In the genomic region with DNA sequence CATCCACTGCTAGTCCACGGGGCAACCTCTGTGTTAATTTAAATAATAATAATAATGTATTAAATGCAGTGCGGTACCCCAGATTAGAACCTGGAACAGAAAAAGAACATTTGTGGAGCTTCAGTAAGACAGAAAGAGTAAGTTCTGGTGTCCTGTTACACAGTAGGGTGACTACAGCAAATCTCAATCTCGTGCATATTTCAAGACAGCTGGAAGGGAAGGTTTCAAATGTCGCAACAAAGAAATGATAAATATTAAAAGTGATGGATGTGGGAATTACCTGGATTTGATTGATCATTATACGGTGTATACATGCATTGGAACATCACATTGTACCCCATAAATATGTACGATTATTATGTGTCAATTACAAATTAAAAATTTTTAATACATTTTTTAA, we compare ENCODE assay signal across 20 cellular contexts. TPM values are rescaled to one million over a fixed set of nuclear protein-coding genes. Genes with fewer than 3 reads are reported as not detected.
DNase-seq lines count a peak whose midpoint lies in the region; ATAC-seq and TF ChIP-seq lines count a peak whose summit lies in the region.
"Had no signal": no experiment of that assay in that cellular context is flagged by ENCODE, and none has a peak within 500 bp of the region (broad histone marks: within the 10 kb centered on the region; RNA-seq: fewer than 3 reads in every experiment).

No MANE protein-coding gene starts in this region.

- no peak for DNase-seq in CD14-positive monocyte (ENCODE audit: low spot score)
- DNase-seq in IMR-90 = peak; percentile 37
- no peak for DNase-seq in activated B cell treated with CpG ODN at 0.5 μM for 24 hours
- no peak for DNase-seq in naive thymus-derived CD8-positive, alpha-beta T cell
- DNase-seq in NCI-H146 treated with DMSO at 0.1 percent for 48 hours (lab: John Stamatoyannopoulos, UW; ENCODE audit: unreplicated experiment) = no peak
- no peak for DNase-seq in activated gamma-delta T cell (lab: John Stamatoyannopoulos, UW)
- DNase-seq: activated CD4-positive, CD25-positive, alpha-beta regulatory T cell; activated naive CD4-positive, alpha-beta T cell treated with anti-CD3 and anti-CD28 coated beads, Interleukin-2, amount 50 U/mL, for 16 hours; heart left ventricle; NCI-H1436; NCI-H69; nephron progenitor cell; OCI-M1; stimulated activated CD4-positive, alpha-beta T cell treated with anti-CD3 and anti-CD28 coated beads, Interleukin-15, amount 100 ng/mL, for 24 hours had no signal

- H2AK5ac ChIP-seq in IMR-90 (ENCODE audit: low read depth, low read length) = no peak overlapping the region

- H2BK20ac ChIP-seq in IMR-90 (ENCODE audit: low read depth, low read length) = no peak overlapping the region

- WGBS in IMR-90 (ENCODE audit: extremely low coverage in 2 of 2, insufficient read length in 1 of 2), 2 experiments = 0% methylated on average over 1 of the region's 6 CpGs; no CpG with 5 or more reads in 1 of the 2 experiments

- no peak overlapping the region for H2AFZ ChIP-seq in IMR-90 (replicated peaks; ENCODE audit: low read length, poor library complexity)
- H2AFZ ChIP-seq: parathyroid adenoma had no signal

- no peak overlapping the region for H4K5ac ChIP-seq in IMR-90 (ENCODE audit: low read depth, low read length)

- no peak overlapping the region for H3K4me2 ChIP-seq in IMR-90 (ENCODE audit: low read depth, low read length)

- no TSS peak for BruUV-seq in IMR-90 (replicated peaks; lab: Mats Ljungman, UMichigan)

- H2BK120ac ChIP-seq in IMR-90 (ENCODE audit: low read depth, low read length) = no peak overlapping the region

- TF ChIP-seq RAD21 in IMR-90 (IDR thresholded peaks at IDR 0.05; ENCODE audit: low read length) = no peak

- no peak overlapping the region for H3K9ac ChIP-seq in IMR-90 (ENCODE audit: low read depth, low read length)
- H3K9ac ChIP-seq: parathyroid adenoma had no signal

- intact Hi-C loops in CD14-positive monocyte (cut with micrococcal nuclease) = no loop called here
- intact Hi-C loops in IMR-90 (cut with micrococcal nuclease) = no loop called here
- intact Hi-C loops in activated B cell treated with CpG ODN at 0.5 μM for 24 hours (cut with micrococcal nuclease) = loop anchor here (2.0 kb wide), 1 partner anchor 39 kb away; no protein-coding TSS in a partner anchor

- H3K9me1 ChIP-seq in IMR-90 (ENCODE audit: insufficient read depth, low read length) = peaks cover 3% of the 10 kb centered on the region

- CTCF ChIA-PET in IMR-90 (lab: Yijun Ruan, JAX) (no interaction called here), activated B cell treated with CpG ODN at 0.5 μM for 24 hours (lab: Charles Lee) (interaction anchor here (1.2 to 8.8 kb wide), 4 partner anchors 14 to 27 kb away, joined by 4 to 139 read pairs (median 38); no protein-coding TSS in a partner anchor)

- peaks cover 14% of the 10 kb centered on the region for H3K4me1 ChIP-seq in IMR-90 (ENCODE audit: control insufficient read depth, insufficient read depth, low read length)
- H3K4me1 ChIP-seq: parathyroid adenoma, right lobe of liver had no signal

- H3K27ac ChIP-seq in IMR-90 (ENCODE audit: insufficient read depth, low read length) = no peak overlapping the region
- H3K27ac ChIP-seq: parathyroid adenoma had no signal

- no peaks in the 10 kb centered on the region for H3K9me3 Mint-ChIP-seq in CD14-positive monocyte
- no peaks in the 10 kb centered on the region for H3K9me3 Mint-ChIP-seq in activated B cell treated with CpG ODN at 0.5 μM for 24 hours
- H3K9me3 Mint-ChIP-seq in naive thymus-derived CD8-positive, alpha-beta T cell = no peaks in the 10 kb centered on the region
- H3K9me3 Mint-ChIP-seq: activated T-cell treated with anti-CD3 and anti-CD28 coated beads, Interleukin-2, amount 50 U/mL, for 24 hours; central memory CD8-positive, alpha-beta T cell; nephron progenitor cell had no signal

- no peak for TF ChIP-seq POLR2A in IMR-90 (IDR thresholded peaks at IDR 0.05; ENCODE audit: low read depth, low read length)

- H2AK9ac ChIP-seq in IMR-90 (replicated peaks; ENCODE audit: low read depth, low read length, poor library complexity) = no peak overlapping the region

- H2BK5ac ChIP-seq in IMR-90 (ENCODE audit: low read depth, low read length, poor library complexity, severe bottlenecking) = no peak overlapping the region

- no peak for TF ChIP-seq CTCF in CD14-positive monocyte (IDR thresholded peaks at IDR 0.05)
- TF ChIP-seq CTCF in IMR-90 (conservative IDR thresholded peaks at IDR 0.05; ENCODE audit: low read depth, low read length) = no peak
- TF ChIP-seq CTCF in activated B cell treated with CpG ODN at 0.5 μM for 24 hours (IDR thresholded peaks at IDR 0.05) = no peak

- no peak overlapping the region for H4K8ac ChIP-seq in IMR-90 (ENCODE audit: low read depth in 2 of 2, low read length in 2 of 2)

- H3K36me3 Mint-ChIP-seq in CD14-positive monocyte (peaks cover 12 to 14% of the 10 kb centered on the region in 2 donors), activated B cell treated with CpG ODN at 0.5 μM for 24 hours (ENCODE audit: low read depth) (peaks cover 25% of the 10 kb centered on the region)
- H3K36me3 Mint-ChIP-seq in naive thymus-derived CD8-positive, alpha-beta T cell = peaks cover 5 to 11% (median 10%) of the 10 kb centered on the region in 3 donors

- H3K27ac Mint-ChIP-seq in CD14-positive monocyte = peak overlapping the region in 6 of 7 donors; percentile 40 to 99 (median 97)
- H3K27ac Mint-ChIP-seq in activated B cell treated with CpG ODN at 0.5 μM for 24 hours = peak overlapping the region; percentile 90
- peak overlapping the region in 6 of 10 donors; percentile 80 to 100 (median 98) for H3K27ac Mint-ChIP-seq in naive thymus-derived CD8-positive, alpha-beta T cell
- H3K27ac Mint-ChIP-seq: nephron progenitor cell had no signal

- H3K79me1 ChIP-seq in IMR-90 (ENCODE audit: low read depth in 1 of 2, low read length in 2 of 2) = peaks cover 8 to 21% of the 10 kb centered on the region in 2 experiments; a peak in 3 of 4 replicates

- in situ Hi-C loops in IMR-90 (cut with MboI; ENCODE audit: low sequenced_read_pairs) = no loop called here

- H3K4ac ChIP-seq in IMR-90 (ENCODE audit: low read depth, low read length) = no peak overlapping the region

- H3K4me3 Mint-ChIP-seq in CD14-positive monocyte (peak overlapping the region in 1 of 2 donors; percentile 92), activated B cell treated with CpG ODN at 0.5 μM for 24 hours (no peak overlapping the region)
- peak overlapping the region in 1 of 10 donors; percentile 98 for H3K4me3 Mint-ChIP-seq in naive thymus-derived CD8-positive, alpha-beta T cell
- H3K4me3 Mint-ChIP-seq: activated T-cell treated with anti-CD3 and anti-CD28 coated beads, Interleukin-2, amount 50 U/mL, for 24 hours; nephron progenitor cell had no signal

- no peak overlapping the region for H3K23ac ChIP-seq in IMR-90 (ENCODE audit: low read depth, low read length)

- H4K20me1 ChIP-seq in IMR-90 (ENCODE audit: insufficient read depth, low read length) = no peaks in the 10 kb centered on the region

- peaks cover 48% of the 10 kb centered on the region for H3K4me1 Mint-ChIP-seq in CD14-positive monocyte
- peaks cover 67% of the 10 kb centered on the region for H3K4me1 Mint-ChIP-seq in activated B cell treated with CpG ODN at 0.5 μM for 24 hours
- peaks cover 18 to 35% (median 34%) of the 10 kb centered on the region in 4 donors for H3K4me1 Mint-ChIP-seq in naive thymus-derived CD8-positive, alpha-beta T cell

- no peak overlapping the region for H4K91ac ChIP-seq in IMR-90 (ENCODE audit: insufficient read depth, low read depth, low read length)

- POLR2A ChIA-PET in IMR-90 (lab: Charles Lee; ENCODE audit: unreplicated experiment) = no interaction called here
- POLR2A ChIA-PET in activated B cell treated with CpG ODN at 0.5 μM for 24 hours (lab: Charles Lee) = interaction anchor here (1.0 to 9.9 kb wide), 14 partner anchors 8 to 717 kb away, joined by 3 to 304 read pairs (median 13); a partner anchor contains a TSS
- POLR2A ChIA-PET in naive thymus-derived CD8-positive, alpha-beta T cell (lab: Charles Lee) = interaction anchor here (0.6 to 27.3 kb wide), 10 partner anchors 14 to 240 kb away, joined by 4 to 1090 read pairs (median 16); a partner anchor contains a TSS

- H3K14ac ChIP-seq in IMR-90 (replicated peaks; ENCODE audit: low read depth, low read length) = no peak overlapping the region

- no peak overlapping the region for H3K18ac ChIP-seq in IMR-90 (ENCODE audit: low read depth, low read length)

- H3K27me3 ChIP-seq in IMR-90 (ENCODE audit: control insufficient read depth, insufficient read depth, low read length) = no peaks in the 10 kb centered on the region
- H3K27me3 ChIP-seq: right lobe of liver had no signal

- dilution Hi-C loops in IMR-90 (cut with HindIII; ENCODE audit: low sequenced_read_pairs, unreplicated experiment) = no loop called here

- no peak overlapping the region for H3K4me3 ChIP-seq in IMR-90 (ENCODE audit: insufficient read depth, low read depth, low read length)
- H3K4me3 ChIP-seq: right lobe of liver had no signal

- H3K9me3 ChIP-seq in IMR-90 (ENCODE audit: control insufficient read depth, insufficient read depth, low read length) = no peaks in the 10 kb centered on the region
- H3K9me3 ChIP-seq: heart left ventricle, right lobe of liver had no signal

- no peak overlapping the region for H2BK15ac ChIP-seq in IMR-90 (ENCODE audit: low read depth, low read length)

- no peaks in the 10 kb centered on the region for H3K36me3 ChIP-seq in IMR-90 (ENCODE audit: control insufficient read depth, insufficient read depth, low read length)
- H3K36me3 ChIP-seq: right lobe of liver had no signal

- peaks cover 0 to 3% (median 2%) of the 10 kb centered on the region in 3 donors for H3K27me3 Mint-ChIP-seq in CD14-positive monocyte (ENCODE audit: low read depth in 3 of 3)
- H3K27me3 Mint-ChIP-seq in activated B cell treated with CpG ODN at 0.5 μM for 24 hours = no peaks in the 10 kb centered on the region
- no peaks in the 10 kb centered on the region for H3K27me3 Mint-ChIP-seq in naive thymus-derived CD8-positive, alpha-beta T cell
- H3K27me3 Mint-ChIP-seq: activated T-cell treated with anti-CD3 and anti-CD28 coated beads, Interleukin-2, amount 50 U/mL, for 24 hours; central memory CD8-positive, alpha-beta T cell had no signal

- no peak overlapping the region for H3K56ac ChIP-seq in IMR-90 (ENCODE audit: extremely low read depth, insufficient read depth, low read length)

- ATAC-seq in IMR-90 (ENCODE audit: low read depth) = no peak
- ATAC-seq in activated B cell treated with CpG ODN at 0.5 μM for 24 hours (ENCODE audit: low read depth) = no peak
- ATAC-seq in naive thymus-derived CD8-positive, alpha-beta T cell = no peak
- no peak for ATAC-seq in GM21447 (IDR thresholded peaks at IDR 0.05; ENCODE audit: unreplicated experiment)
- ATAC-seq: heart left ventricle, Right ventricle myocardium inferior had no signal

RNA-seq across cellular contexts. Expression of a gene that starts 1.7 kb away (rescaled TPM):
- polyA plus RNA-seq in CD14-positive monocyte = 100 to 1,000 TPM; 360 to 529 TPM
- total RNA-seq in IMR-90 (2012; rRNA removed) = 10.0 and 11.1 TPM in 2 replicates
- 72.3 and 77.1 TPM in 2 replicates for polyA plus RNA-seq in IMR-90 (2012; rRNA removed)
- polyA plus RNA-seq in IMR-90 (2012; cell fraction: cytosol; rRNA removed) = 56.9 and 106 TPM in 2 replicates
- polyA plus RNA-seq in IMR-90 (2012; cell fraction: nucleus; rRNA removed; ENCODE audit: low replicate concordance) = 33.8 and 79.6 TPM in 2 replicates
- total RNA-seq in activated B cell treated with CpG ODN at 0.5 μM for 24 hours = 518 and 557 TPM in 2 replicates
- total RNA-seq in naive thymus-derived CD8-positive, alpha-beta T cell = 100 to 1,000 TPM; 295 to 297 TPM
- polyA plus RNA-seq in naive thymus-derived CD8-positive, alpha-beta T cell = 1,000 to 10,000 TPM in 2 of 3 donors, 100 to 1,000 TPM in 1; 740 to 1,115 (median 1,110) TPM

RNA-seq across cellular contexts. Expression of a gene that starts 33.5 kb away (rescaled TPM):
- polyA plus RNA-seq in CD14-positive monocyte = not detected
- under 0.01 TPM in 2 replicates for total RNA-seq in IMR-90 (2012; rRNA removed)
- polyA plus RNA-seq in IMR-90 (2012; rRNA removed) = 0.07 TPM in 2 replicates
- polyA plus RNA-seq in IMR-90 (2012; cell fraction: cytosol; rRNA removed) = 0.03 and 0.04 TPM in 2 replicates
- 0.09 and 0.16 TPM in 2 replicates for polyA plus RNA-seq in IMR-90 (2012; cell fraction: nucleus; rRNA removed; ENCODE audit: low replicate concordance)
- 1.7 and 1.8 TPM in 2 replicates for total RNA-seq in activated B cell treated with CpG ODN at 0.5 μM for 24 hours
- 10 to 100 TPM; 13.5 to 13.7 TPM for total RNA-seq in naive thymus-derived CD8-positive, alpha-beta T cell
- 1 to 10 TPM; 2.9 to 7.3 (median 4.2) TPM for polyA plus RNA-seq in naive thymus-derived CD8-positive, alpha-beta T cell
- total RNA-seq: right lobe of liver, Right ventricle myocardium inferior had no signal
- polyA plus RNA-seq: heart left ventricle had no signal

RNA-seq across cellular contexts. Expression of a gene that starts 36.6 kb away (rescaled TPM):
- 10 to 100 TPM; 51.0 to 70.0 TPM for polyA plus RNA-seq in CD14-positive monocyte
- 0.28 and 0.36 TPM in 2 replicates for total RNA-seq in IMR-90 (2012; rRNA removed)
- polyA plus RNA-seq in IMR-90 (2012; rRNA removed) = 0.55 and 0.85 TPM in 2 replicates
- 0.38 TPM in 2 replicates for polyA plus RNA-seq in IMR-90 (2012; cell fraction: cytosol; rRNA removed)
- polyA plus RNA-seq in IMR-90 (2012; cell fraction: nucleus; rRNA removed; ENCODE audit: low replicate concordance) = 0.68 and 0.84 TPM in 2 replicates
- 37.2 and 40.3 TPM in 2 replicates for total RNA-seq in activated B cell treated with CpG ODN at 0.5 μM for 24 hours
- 100 to 1,000 TPM; 177 to 193 TPM for total RNA-seq in naive thymus-derived CD8-positive, alpha-beta T cell
- polyA plus RNA-seq in naive thymus-derived CD8-positive, alpha-beta T cell = 10 to 100 TPM; 48.9 to 60.8 (median 54.6) TPM

RNA-seq across cellular contexts. Expression of a gene that starts 57.7 kb away (rescaled TPM):
- under 1 TPM; 0.14 to 0.24 TPM for polyA plus RNA-seq in CD14-positive monocyte
- 1.1 TPM in 2 replicates for total RNA-seq in IMR-90 (2012; rRNA removed)
- 10.0 and 10.9 TPM in 2 replicates for polyA plus RNA-seq in IMR-90 (2012; rRNA removed)
- polyA plus RNA-seq in IMR-90 (2012; cell fraction: cytosol; rRNA removed) = 3.1 and 9.8 TPM in 2 replicates
- polyA plus RNA-seq in IMR-90 (2012; cell fraction: nucleus; rRNA removed; ENCODE audit: low replicate concordance) = 53.9 and 59.1 TPM in 2 replicates
- 5.2 and 8.2 TPM in 2 replicates for total RNA-seq in activated B cell treated with CpG ODN at 0.5 μM for 24 hours
- 10 to 100 TPM; 24.6 to 25.7 TPM for total RNA-seq in naive thymus-derived CD8-positive, alpha-beta T cell
- polyA plus RNA-seq in naive thymus-derived CD8-positive, alpha-beta T cell = 1 to 10 TPM in 2 of 3 donors, under 1 TPM in 1; 0.68 to 4.0 (median 1.7) TPM

Comparison
In these comparisons a context has a peak if more than half of its experiments do, and no peak if none do; other contexts are left out.
1. RNA of a gene that starts 1.7 kb away (total RNA-seq): 518 to 557 TPM in activated B cell treated with CpG ODN at 0.5 μM for 24 hours and 295 to 297 TPM in naive thymus-derived CD8-positive, alpha-beta T cell; 10.0 to 11.1 TPM in IMR-90; every median in the first group is over 10 times any median in the second.
2. RNA of a gene that starts 36.6 kb away (total RNA-seq): 177 to 193 TPM in naive thymus-derived CD8-positive, alpha-beta T cell and 37.2 to 40.3 TPM in activated B cell treated with CpG ODN at 0.5 μM for 24 hours; 0.28 to 0.36 TPM in IMR-90; every median in the first group is over 10 times any median in the second.
3. Peak in every context shown above with its lines, with median percentiles within 50 percentile points of each other: H3K27ac Mint-ChIP-seq.